14 cellular contexts compared by ENCODE assay signal in genomic region chr1:6870571-6870970, GRCh38.
A peak's percentile ranks its signal among the peaks of the same experiment; 100 is the strongest.
DNase-seq lines count a peak whose midpoint lies in the region; ATAC-seq and TF ChIP-seq lines count a peak whose summit lies in the region.
"Had no signal": no experiment of that assay in that cellular context is flagged by ENCODE, and none has a peak within 500 bp of the region (broad histone marks: within the 10 kb centered on the region; RNA-seq: fewer than 3 reads in every experiment).

No MANE protein-coding gene starts in this region.

- peak; percentile 83 for ATAC-seq in SK-N-SH treated with all-trans-retinoic acid at 6 μM for 48 hours
- ATAC-seq: K562 had no signal

- H3K4me3 Mint-ChIP-seq in neural crest cell: peak overlapping the region; percentile 20
- H3K4me3 Mint-ChIP-seq: activated naive CD4-positive, alpha-beta T cell treated with anti-CD3 and anti-CD28 coated beads for 36 hours had no signal

- peaks cover 60% of the 10 kb centered on the region for H3K4me1 Mint-ChIP-seq in neural crest cell

- no peaks in the 10 kb centered on the region for H3K36me3 Mint-ChIP-seq in neural crest cell (ENCODE audit: low read depth)

- no peaks in the 10 kb centered on the region for H3K9me3 Mint-ChIP-seq in neural crest cell
- H3K9me3 Mint-ChIP-seq: activated naive CD4-positive, alpha-beta T cell treated with anti-CD3 and anti-CD28 coated beads for 36 hours had no signal

- no peak for TF ChIP-seq CTCF in neural crest cell (conservative IDR thresholded peaks at IDR 0.05)

- DNase-seq in GM03348 (ENCODE audit: low spot score) (peak; percentile 31), fibroblast of gingiva (ENCODE audit: low read depth) (peak; percentile 17), neural crest cell (ENCODE audit: low read depth, low spot score) (no peak), iPS-NIHi11 (ENCODE audit: low spot score) (no peak), occipital lobe (lab: John Stamatoyannopoulos, UW) (no peak), ecto neural progenitor cell (ENCODE audit: low spot score) (no peak), NCI-H510A (lab: John Stamatoyannopoulos, UW) (no peak)
- DNase-seq: activated CD4-positive, alpha-beta T cell treated with anti-CD3 and anti-CD28 coated beads for 48 hours; activated naive CD4-positive, alpha-beta T cell treated with anti-CD3 and anti-CD28 coated beads for 36 hours; COR-L47; effector memory CD4-positive, alpha-beta T cell; GF-D8 had no signal

- no peaks in the 10 kb centered on the region for H3K27me3 Mint-ChIP-seq in neural crest cell (ENCODE audit: low read depth)

- no peak overlapping the region for H3K27ac Mint-ChIP-seq in neural crest cell (ENCODE audit: unreplicated experiment)
- H3K27ac Mint-ChIP-seq: activated naive CD4-positive, alpha-beta T cell treated with anti-CD3 and anti-CD28 coated beads for 36 hours had no signal

TF ChIP-seq in SK-N-SH treated with all-trans-retinoic acid at 6 μM for 48 hours, 23 proteins besides CTCF, POLR2A, EP300 and RAD21:
- TF ChIP-seq ZFP30 (CRISPR knock-in tag; IDR thresholded peaks at IDR 0.05): no peak
- TF ChIP-seq CSDC2 (CRISPR knock-in tag; IDR thresholded peaks at IDR 0.05): no peak
- no peak for TF ChIP-seq ARNTL (CRISPR knock-in tag; IDR thresholded peaks at IDR 0.05; ENCODE audit: borderline replicate concordance, low read depth)
- peak; percentile 32 for TF ChIP-seq ISL1 (CRISPR knock-in tag; IDR thresholded peaks at IDR 0.05)
- TF ChIP-seq ZNF565 (CRISPR knock-in tag; conservative IDR thresholded peaks at IDR 0.05; ENCODE audit: low read depth): no peak

Comparison
In these comparisons a context has a peak if more than half of its experiments do, and no peak if none do; other contexts are left out.
1. DNase-seq: peak in GM03348 (single experiment) and fibroblast of gingiva (single experiment); none in neural crest cell (single experiment), iPS-NIHi11 (single experiment), occipital lobe (single experiment), ecto neural progenitor cell (single experiment) and NCI-H510A (single experiment).